In the genomic region with DNA sequence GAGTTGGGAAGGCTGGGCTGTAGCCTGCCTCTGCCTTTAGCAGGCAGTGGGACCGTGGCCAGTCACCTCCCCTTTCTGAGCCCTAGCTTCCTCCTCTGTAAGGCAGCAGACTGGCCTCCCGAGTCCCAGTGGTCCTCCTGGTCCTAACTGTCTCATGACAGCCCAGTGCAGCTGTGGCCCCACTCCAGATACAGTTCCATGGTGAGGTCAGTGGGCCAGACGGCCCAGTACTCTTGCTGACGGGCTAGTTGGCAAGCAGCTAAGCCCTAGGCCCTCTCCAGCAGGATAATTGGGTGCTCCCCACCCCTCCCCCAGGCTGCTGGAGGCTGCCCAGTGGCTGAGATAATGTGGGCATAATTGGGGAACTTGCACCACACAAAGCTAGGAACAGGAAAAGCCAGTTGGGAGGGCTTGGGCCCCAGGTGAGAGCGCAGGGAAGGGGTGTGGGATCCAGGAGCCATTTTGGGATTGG, we compare ENCODE assay signal across 14 cellular contexts.
DNase-seq lines count a peak whose midpoint lies in the region; ATAC-seq and TF ChIP-seq lines count a peak whose summit lies in the region.
"Had no signal": no experiment of that assay in that cellular context is flagged by ENCODE, and none has a peak within 500 bp of the region (broad histone marks: within the 10 kb centered on the region; RNA-seq: fewer than 3 reads in every experiment).

No MANE protein-coding gene starts in this region.

- peaks cover 49% of the 10 kb centered on the region for H3K4me1 ChIP-seq in RWPE2 (ENCODE audit: insufficient read depth, poor library complexity, severe bottlenecking)

- H3K27ac ChIP-seq in RWPE2 (ENCODE audit: poor library complexity, severe bottlenecking), result peak overlapping the region; percentile 95

- H3K27me3 Mint-ChIP-seq in nephron (ENCODE audit: low read depth), result peaks cover 3% of the 10 kb centered on the region
- no peaks in the 10 kb centered on the region for H3K27me3 Mint-ChIP-seq in stimulated activated memory B cell treated with anti-CD40 and anti-IgM and Interleukin-4, amounts not matched to agents 10 μg/mL and 1 μg/mL and 100 μg/mL, for 72 hours
- H3K27me3 Mint-ChIP-seq: activated naive CD8-positive, alpha-beta T cell treated with anti-CD3 and anti-CD28 coated beads for 36 hours had no signal

- H3K4me1 Mint-ChIP-seq in nephron, result peaks cover 54% of the 10 kb centered on the region
- no peaks in the 10 kb centered on the region for H3K4me1 Mint-ChIP-seq in stimulated activated memory B cell treated with anti-CD40 and anti-IgM and Interleukin-4, amounts not matched to agents 10 μg/mL and 1 μg/mL and 100 μg/mL, for 72 hours

- H3K36me3 ChIP-seq in RWPE2 (ENCODE audit: low read depth), result peaks cover 51% of the 10 kb centered on the region

- ATAC-seq in RWPE2 (ENCODE audit: low read depth) (no peak), GM21576 (IDR thresholded peaks at IDR 0.05; ENCODE audit: unreplicated experiment) (no peak)
- no peak for ATAC-seq in stimulated activated memory B cell treated with anti-CD40 and anti-IgM and Interleukin-4, amounts not matched to agents 10 μg/mL and 1 μg/mL and 100 μg/mL, for 72 hours
- ATAC-seq: activated CD8-positive, alpha-beta memory T cell treated with anti-CD3 and anti-CD28 coated beads, Interleukin-2, amount 10 ng/mL, durations not matched to agents 7 days and 5 days had no signal

- DNase-seq in AML-193 (lab: John Stamatoyannopoulos, UW) (peak; percentile 19 to 38), RWPE2 (ENCODE audit: low spot score) (no peak), fibroblast of pulmonary artery (ENCODE audit: low read depth) (peak; percentile 31), NCI-H2227 treated with DMSO at 0.1 percent for 48 hours (lab: John Stamatoyannopoulos, UW) (no peak), T-helper 1 cell (no peak)
- DNase-seq: ACHN; activated CD8-positive, alpha-beta memory T cell treated with anti-CD3 and anti-CD28 coated beads, Interleukin-2, amount 10 ng/mL, durations not matched to agents 7 days and 5 days; activated naive CD8-positive, alpha-beta T cell treated with anti-CD3 and anti-CD28 coated beads for 36 hours; DMS79; NCI-H187 treated with DMSO at 0.1 percent for 48 hours had no signal

- H3K4me3 ChIP-seq in RWPE2 (ENCODE audit: severe bottlenecking) (no peak overlapping the region), fibroblast of pulmonary artery (replicated peaks; ENCODE audit: low read depth, low read length) (no peak overlapping the region)
- H3K4me3 ChIP-seq: GM12878 had no signal

- peaks cover 39% of the 10 kb centered on the region for H3K36me3 Mint-ChIP-seq in nephron (ENCODE audit: low read depth)
- peaks cover 12% of the 10 kb centered on the region for H3K36me3 Mint-ChIP-seq in stimulated activated memory B cell treated with anti-CD40 and anti-IgM and Interleukin-4, amounts not matched to agents 10 μg/mL and 1 μg/mL and 100 μg/mL, for 72 hours
- H3K36me3 Mint-ChIP-seq: activated CD8-positive, alpha-beta memory T cell treated with anti-CD3 and anti-CD28 coated beads, Interleukin-2, amount 10 ng/mL, durations not matched to agents 7 days and 5 days had no signal

- no peaks in the 10 kb centered on the region for H3K9me3 Mint-ChIP-seq in nephron
- peaks cover 12% of the 10 kb centered on the region for H3K9me3 Mint-ChIP-seq in stimulated activated memory B cell treated with anti-CD40 and anti-IgM and Interleukin-4, amounts not matched to agents 10 μg/mL and 1 μg/mL and 100 μg/mL, for 72 hours

- no peak for TF ChIP-seq CTCF in RWPE2 (IDR thresholded peaks at IDR 0.05; ENCODE audit: poor library complexity, severe bottlenecking)
- TF ChIP-seq CTCF in fibroblast of pulmonary artery (IDR thresholded peaks at IDR 0.05; ENCODE audit: low read length, missing control alignments), result no peak
- no peak for TF ChIP-seq CTCF in nephron (IDR thresholded peaks at IDR 0.05; ENCODE audit: unreplicated experiment in 3 of 3)

- H3K27me3 ChIP-seq in RWPE2 (ENCODE audit: insufficient read depth, poor library complexity, severe bottlenecking), result no peaks in the 10 kb centered on the region

- peaks cover 5% of the 10 kb centered on the region for H3K9me3 ChIP-seq in RWPE2 (ENCODE audit: severe bottlenecking)

- no peak overlapping the region for H3K4me3 Mint-ChIP-seq in nephron
- no peak overlapping the region for H3K4me3 Mint-ChIP-seq in stimulated activated memory B cell treated with anti-CD40 and anti-IgM and Interleukin-4, amounts not matched to agents 10 μg/mL and 1 μg/mL and 100 μg/mL, for 72 hours
- H3K4me3 Mint-ChIP-seq: activated CD8-positive, alpha-beta memory T cell treated with anti-CD3 and anti-CD28 coated beads, Interleukin-2, amount 10 ng/mL, durations not matched to agents 7 days and 5 days; activated naive CD8-positive, alpha-beta T cell treated with anti-CD3 and anti-CD28 coated beads for 36 hours had no signal

- H3K27ac Mint-ChIP-seq in nephron, result peak overlapping the region in 2 of 3 experiments; percentile 1 to 56
- no peak overlapping the region for H3K27ac Mint-ChIP-seq in stimulated activated memory B cell treated with anti-CD40 and anti-IgM and Interleukin-4, amounts not matched to agents 10 μg/mL and 1 μg/mL and 100 μg/mL, for 72 hours
- H3K27ac Mint-ChIP-seq: activated CD8-positive, alpha-beta memory T cell treated with anti-CD3 and anti-CD28 coated beads, Interleukin-2, amount 10 ng/mL, durations not matched to agents 7 days and 5 days; activated naive CD8-positive, alpha-beta T cell treated with anti-CD3 and anti-CD28 coated beads for 36 hours had no signal

Comparison
In these comparisons a context has a peak if more than half of its experiments do, and no peak if none do; other contexts are left out.
1. DNase-seq: peak in AML-193 (2 of 2) and fibroblast of pulmonary artery (single experiment); none in RWPE2 (single experiment), NCI-H2227 treated with DMSO at 0.1 percent for 48 hours (single experiment) and T-helper 1 cell (0 of 5).